ENCODE assay signal across 2 cellular contexts in genomic region chr6:156395276-156395675, GRCh38.
TF ChIP-seq lines count a peak whose summit lies in the region.

No MANE protein-coding gene starts in this region.

TF ChIP-seq in GM23338, 12 proteins besides CTCF, POLR2A, EP300 and RAD21 (continued from another document):
- TF ChIP-seq, protein P1, sequence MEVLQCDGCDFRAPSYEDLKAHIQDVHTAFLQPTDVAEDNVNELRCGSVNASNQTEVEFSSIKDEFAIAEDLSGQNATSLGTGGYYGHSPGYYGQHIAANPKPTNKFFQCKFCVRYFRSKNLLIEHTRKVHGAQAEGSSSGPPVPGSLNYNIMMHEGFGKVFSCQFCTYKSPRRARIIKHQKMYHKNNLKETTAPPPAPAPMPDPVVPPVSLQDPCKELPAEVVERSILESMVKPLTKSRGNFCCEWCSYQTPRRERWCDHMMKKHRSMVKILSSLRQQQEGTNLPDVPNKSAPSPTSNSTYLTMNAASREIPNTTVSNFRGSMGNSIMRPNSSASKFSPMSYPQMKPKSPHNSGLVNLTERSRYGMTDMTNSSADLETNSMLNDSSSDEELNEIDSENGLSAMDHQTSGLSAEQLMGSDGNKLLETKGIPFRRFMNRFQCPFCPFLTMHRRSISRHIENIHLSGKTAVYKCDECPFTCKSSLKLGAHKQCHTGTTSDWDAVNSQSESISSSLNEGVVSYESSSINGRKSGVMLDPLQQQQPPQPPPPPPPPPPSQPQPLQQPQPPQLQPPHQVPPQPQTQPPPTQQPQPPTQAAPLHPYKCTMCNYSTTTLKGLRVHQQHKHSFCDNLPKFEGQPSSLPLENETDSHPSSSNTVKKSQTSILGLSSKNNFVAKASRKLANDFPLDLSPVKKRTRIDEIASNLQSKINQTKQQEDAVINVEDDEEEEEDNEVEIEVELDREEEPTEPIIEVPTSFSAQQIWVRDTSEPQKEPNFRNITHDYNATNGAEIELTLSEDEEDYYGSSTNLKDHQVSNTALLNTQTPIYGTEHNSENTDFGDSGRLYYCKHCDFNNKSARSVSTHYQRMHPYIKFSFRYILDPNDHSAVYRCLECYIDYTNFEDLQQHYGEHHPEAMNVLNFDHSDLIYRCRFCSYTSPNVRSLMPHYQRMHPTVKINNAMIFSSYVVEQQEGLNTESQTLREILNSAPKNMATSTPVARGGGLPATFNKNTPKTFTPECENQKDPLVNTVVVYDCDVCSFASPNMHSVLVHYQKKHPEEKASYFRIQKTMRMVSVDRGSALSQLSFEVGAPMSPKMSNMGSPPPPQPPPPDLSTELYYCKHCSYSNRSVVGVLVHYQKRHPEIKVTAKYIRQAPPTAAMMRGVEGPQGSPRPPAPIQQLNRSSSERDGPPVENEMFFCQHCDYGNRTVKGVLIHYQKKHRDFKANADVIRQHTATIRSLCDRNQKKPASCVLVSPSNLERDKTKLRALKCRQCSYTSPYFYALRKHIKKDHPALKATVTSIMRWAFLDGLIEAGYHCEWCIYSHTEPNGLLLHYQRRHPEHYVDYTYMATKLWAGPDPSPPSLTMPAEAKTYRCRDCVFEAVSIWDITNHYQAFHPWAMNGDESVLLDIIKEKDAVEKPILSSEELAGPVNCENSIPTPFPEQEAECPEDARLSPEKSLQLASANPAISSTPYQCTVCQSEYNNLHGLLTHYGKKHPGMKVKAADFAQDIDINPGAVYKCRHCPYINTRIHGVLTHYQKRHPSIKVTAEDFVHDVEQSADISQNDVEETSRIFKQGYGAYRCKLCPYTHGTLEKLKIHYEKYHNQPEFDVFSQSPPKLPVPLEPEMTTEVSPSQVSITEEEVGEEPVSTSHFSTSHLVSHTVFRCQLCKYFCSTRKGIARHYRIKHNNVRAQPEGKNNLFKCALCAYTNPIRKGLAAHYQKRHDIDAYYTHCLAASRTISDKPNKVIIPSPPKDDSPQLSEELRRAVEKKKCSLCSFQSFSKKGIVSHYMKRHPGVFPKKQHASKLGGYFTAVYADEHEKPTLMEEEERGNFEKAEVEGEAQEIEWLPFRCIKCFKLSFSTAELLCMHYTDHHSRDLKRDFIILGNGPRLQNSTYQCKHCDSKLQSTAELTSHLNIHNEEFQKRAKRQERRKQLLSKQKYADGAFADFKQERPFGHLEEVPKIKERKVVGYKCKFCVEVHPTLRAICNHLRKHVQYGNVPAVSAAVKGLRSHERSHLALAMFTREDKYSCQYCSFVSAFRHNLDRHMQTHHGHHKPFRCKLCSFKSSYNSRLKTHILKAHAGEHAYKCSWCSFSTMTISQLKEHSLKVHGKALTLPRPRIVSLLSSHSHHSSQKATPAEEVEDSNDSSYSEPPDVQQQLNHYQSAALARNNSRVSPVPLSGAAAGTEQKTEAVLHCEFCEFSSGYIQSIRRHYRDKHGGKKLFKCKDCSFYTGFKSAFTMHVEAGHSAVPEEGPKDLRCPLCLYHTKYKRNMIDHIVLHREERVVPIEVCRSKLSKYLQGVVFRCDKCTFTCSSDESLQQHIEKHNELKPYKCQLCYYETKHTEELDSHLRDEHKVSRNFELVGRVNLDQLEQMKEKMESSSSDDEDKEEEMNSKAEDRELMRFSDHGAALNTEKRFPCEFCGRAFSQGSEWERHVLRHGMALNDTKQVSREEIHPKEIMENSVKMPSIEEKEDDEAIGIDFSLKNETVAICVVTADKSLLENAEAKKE (CRISPR knock-in tag; IDR thresholded peaks at IDR 0.05): no peak
- TF ChIP-seq STAT1 (IDR thresholded peaks at IDR 0.05; ENCODE audit: unreplicated experiment) (no peak), NANOG (IDR thresholded peaks at IDR 0.05; ENCODE audit: borderline replicate concordance) (no peak)

TF ChIP-seq in SK-N-SH treated with all-trans-retinoic acid at 6 μM for 48 hours, 23 proteins besides CTCF, POLR2A, EP300 and RAD21 (continued from another document):
- TF ChIP-seq, protein P2, sequence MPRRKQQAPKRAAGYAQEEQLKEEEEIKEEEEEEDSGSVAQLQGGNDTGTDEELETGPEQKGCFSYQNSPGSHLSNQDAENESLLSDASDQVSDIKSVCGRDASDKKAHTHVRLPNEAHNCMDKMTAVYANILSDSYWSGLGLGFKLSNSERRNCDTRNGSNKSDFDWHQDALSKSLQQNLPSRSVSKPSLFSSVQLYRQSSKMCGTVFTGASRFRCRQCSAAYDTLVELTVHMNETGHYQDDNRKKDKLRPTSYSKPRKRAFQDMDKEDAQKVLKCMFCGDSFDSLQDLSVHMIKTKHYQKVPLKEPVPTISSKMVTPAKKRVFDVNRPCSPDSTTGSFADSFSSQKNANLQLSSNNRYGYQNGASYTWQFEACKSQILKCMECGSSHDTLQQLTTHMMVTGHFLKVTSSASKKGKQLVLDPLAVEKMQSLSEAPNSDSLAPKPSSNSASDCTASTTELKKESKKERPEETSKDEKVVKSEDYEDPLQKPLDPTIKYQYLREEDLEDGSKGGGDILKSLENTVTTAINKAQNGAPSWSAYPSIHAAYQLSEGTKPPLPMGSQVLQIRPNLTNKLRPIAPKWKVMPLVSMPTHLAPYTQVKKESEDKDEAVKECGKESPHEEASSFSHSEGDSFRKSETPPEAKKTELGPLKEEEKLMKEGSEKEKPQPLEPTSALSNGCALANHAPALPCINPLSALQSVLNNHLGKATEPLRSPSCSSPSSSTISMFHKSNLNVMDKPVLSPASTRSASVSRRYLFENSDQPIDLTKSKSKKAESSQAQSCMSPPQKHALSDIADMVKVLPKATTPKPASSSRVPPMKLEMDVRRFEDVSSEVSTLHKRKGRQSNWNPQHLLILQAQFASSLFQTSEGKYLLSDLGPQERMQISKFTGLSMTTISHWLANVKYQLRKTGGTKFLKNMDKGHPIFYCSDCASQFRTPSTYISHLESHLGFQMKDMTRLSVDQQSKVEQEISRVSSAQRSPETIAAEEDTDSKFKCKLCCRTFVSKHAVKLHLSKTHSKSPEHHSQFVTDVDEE (CRISPR knock-in tag; IDR thresholded peaks at IDR 0.05): no peak
- no peak for TF ChIP-seq SNAI2 (CRISPR knock-in tag; IDR thresholded peaks at IDR 0.05)
TF ChIP-seq in SK-N-SH treated with all-trans-retinoic acid at 6 μM for 48 hours: peak in this region for 0.
